Comparison of ENCODE assay signal across 9 cellular contexts in the genomic region with DNA sequence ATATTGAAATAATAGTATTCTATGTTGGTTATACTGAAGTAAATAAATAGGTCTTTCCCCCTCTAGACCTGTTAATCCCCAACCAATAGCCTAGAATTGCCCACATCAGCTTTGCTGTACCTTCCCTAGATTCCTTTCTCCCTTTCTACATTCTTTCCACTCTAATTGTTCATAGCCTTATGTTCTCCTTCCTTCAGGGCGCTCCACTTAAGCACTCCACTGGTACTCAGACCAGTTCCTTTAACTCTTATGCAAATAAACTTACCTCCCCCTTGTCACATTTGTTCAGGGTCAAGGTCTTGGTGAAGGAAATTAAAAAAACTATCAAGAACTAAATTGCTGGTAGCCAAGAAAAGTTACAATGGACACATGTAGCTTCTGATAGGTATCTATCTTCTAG.
"Had no signal": no experiment of that assay in that cellular context is flagged by ENCODE, and none has a peak within 500 bp of the region (broad histone marks: within the 10 kb centered on the region; RNA-seq: fewer than 3 reads in every experiment).

No MANE protein-coding gene starts in this region.

- H3K4me1 Mint-ChIP-seq: IgD-negative memory B cell had no signal

- H3K9me3 Mint-ChIP-seq: IgD-negative memory B cell had no signal

- H3K27ac ChIP-seq: HL-60, KMS-11 had no signal

- ATAC-seq: HepG2, K562 had no signal

- H3K4me2 ChIP-seq: KMS-11 had no signal

- H3K4me3 Mint-ChIP-seq: IgD-negative memory B cell had no signal

- DNase-seq: IMR-90, KBM-7, KG1 had no signal

- FAIRE-seq: HepG2, HTR-8/SVneo, K562 had no signal

- H3K4me3 ChIP-seq: K562 had no signal

- H3K27ac Mint-ChIP-seq: IgD-negative memory B cell had no signal

- H3K36me3 Mint-ChIP-seq: IgD-negative memory B cell had no signal
